8 cellular contexts compared by ENCODE assay signal in the genomic region with DNA sequence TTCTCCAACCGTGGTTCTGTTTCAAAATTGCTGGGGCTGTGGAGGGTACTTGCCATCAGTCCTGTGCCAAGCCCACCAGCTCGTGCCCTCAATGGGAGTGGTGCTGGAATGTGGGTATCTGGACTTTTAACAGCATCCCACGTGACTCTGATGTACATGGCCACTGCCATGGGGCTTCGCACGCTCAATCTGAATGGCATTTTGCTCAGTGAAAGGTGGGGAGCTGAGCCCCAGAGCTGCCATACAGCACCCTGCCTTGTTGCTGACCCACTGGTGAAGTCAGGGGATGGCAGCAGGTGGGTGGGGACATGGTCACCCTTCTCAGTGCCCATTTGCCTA. TPM values are rescaled to one million over a fixed set of nuclear protein-coding genes. Genes with fewer than 3 reads are reported as not detected.
DNase-seq lines count a peak whose midpoint lies in the region; ATAC-seq and TF ChIP-seq lines count a peak whose summit lies in the region.

No MANE protein-coding gene starts in this region.

- peaks cover 7% of the 10 kb centered on the region for H3K4me1 ChIP-seq in CD8-positive, alpha-beta T cell (ENCODE audit: insufficient read depth, low read length)
- H3K4me1 ChIP-seq in Loucy (ENCODE audit: insufficient read depth, low read length, poor library complexity, severe bottlenecking) (no peaks in the 10 kb centered on the region), endocrine pancreas (ENCODE audit: control insufficient read depth, insufficient read depth, low read length) (no peaks in the 10 kb centered on the region), ovary (ENCODE audit: insufficient read depth) (peaks cover 35% of the 10 kb centered on the region), foreskin keratinocyte (peaks cover 5% of the 10 kb centered on the region)

- peaks cover 22% of the 10 kb centered on the region for H3K27me3 Mint-ChIP-seq in CD8-positive, alpha-beta T cell (ENCODE audit: low read depth)

- no peak for TF ChIP-seq POLR2A in ovary (IDR thresholded peaks at IDR 0.05)

- H3K27ac ChIP-seq in CD8-positive, alpha-beta T cell (ENCODE audit: low read depth, low read length), result no peak overlapping the region
- peak overlapping the region; percentile 49 to 80 for H3K27ac ChIP-seq in ovary
- H3K27ac ChIP-seq in foreskin keratinocyte, result no peak overlapping the region

- peaks cover 10% of the 10 kb centered on the region for H3K4me1 Mint-ChIP-seq in CD8-positive, alpha-beta T cell (ENCODE audit: low read depth)

- H3K27ac Mint-ChIP-seq in CD8-positive, alpha-beta T cell, result no peak overlapping the region

- peak overlapping the region; percentile 50; the same call in 1 of the 2 replicates for H2AFZ ChIP-seq in Loucy (ENCODE audit: low read length)

- no peaks in the 10 kb centered on the region for H4K20me1 ChIP-seq in Loucy (ENCODE audit: insufficient read depth, low read length, poor library complexity, severe bottlenecking)

- no peaks in the 10 kb centered on the region for H3K36me3 ChIP-seq in CD8-positive, alpha-beta T cell (ENCODE audit: insufficient read depth, low read length)
- H3K36me3 ChIP-seq in Loucy (ENCODE audit: insufficient read depth, low read length) (no peaks in the 10 kb centered on the region), endocrine pancreas (ENCODE audit: control insufficient read depth, insufficient read depth, low read length) (no peaks in the 10 kb centered on the region), ovary (no peaks in the 10 kb centered on the region)

- no peaks in the 10 kb centered on the region for H3K9me3 Mint-ChIP-seq in CD8-positive, alpha-beta T cell

- ATAC-seq in CD8-positive, alpha-beta T cell, result no peak
- ATAC-seq in foreskin keratinocyte, result no peak
- ATAC-seq in GM19397 (IDR thresholded peaks at IDR 0.05; ENCODE audit: unreplicated experiment), result no peak

- H3F3A ChIP-seq in Loucy (ENCODE audit: low read depth), result no peaks in the 10 kb centered on the region

- H3K79me2 ChIP-seq in Loucy (ENCODE audit: insufficient read depth, low read length), result no peaks in the 10 kb centered on the region

- H3K9me2 ChIP-seq in Loucy (replicated peaks; ENCODE audit: low read depth, low read length), result no peaks in the 10 kb centered on the region

- no peak for TF ChIP-seq CTCF in CD8-positive, alpha-beta T cell (IDR thresholded peaks at IDR 0.05)
- TF ChIP-seq CTCF in Loucy (conservative IDR thresholded peaks at IDR 0.05; ENCODE audit: low read length), result no peak
- TF ChIP-seq CTCF in ovary (IDR thresholded peaks at IDR 0.05), result no peak
- no peak for TF ChIP-seq CTCF in foreskin keratinocyte (conservative IDR thresholded peaks at IDR 0.05)

- H3K4me3 Mint-ChIP-seq in CD8-positive, alpha-beta T cell, result peak overlapping the region; percentile 81

- DNase-seq in CD8-positive, alpha-beta T cell, result no peak
- DNase-seq in ovary (peak in 1 of 5 donors; percentile 23), SKM-1 (lab: John Stamatoyannopoulos, UW; ENCODE audit: unreplicated experiment) (no peak), foreskin keratinocyte (no peak), NCI-H2081 (lab: John Stamatoyannopoulos, UW) (no peak)

- no peak for TF ChIP-seq EP300 in ovary (IDR thresholded peaks at IDR 0.05)

- H3K4me2 ChIP-seq in Loucy (ENCODE audit: low read depth, low read length, poor library complexity, severe bottlenecking), result no peak overlapping the region

- CTCF ChIA-PET in CD8-positive, alpha-beta T cell (lab: Charles Lee), result no interaction called here

- H3K9me3 ChIP-seq in CD8-positive, alpha-beta T cell (ENCODE audit: low read length), result no peaks in the 10 kb centered on the region
- H3K9me3 ChIP-seq in Loucy (ENCODE audit: insufficient read depth, low read depth, low read length) (no peaks in the 10 kb centered on the region), endocrine pancreas (ENCODE audit: control insufficient read depth, low read length) (no peaks in the 10 kb centered on the region), ovary (no peaks in the 10 kb centered on the region)

- POLR2A ChIA-PET in CD8-positive, alpha-beta T cell (lab: Charles Lee), result no interaction called here

- intact Hi-C loops in CD8-positive, alpha-beta T cell (cut with DNase I, micrococcal nuclease), result no loop called here
- intact Hi-C loops in ovary (cut with DNase I), result no loop called here

- H3K9ac ChIP-seq in Loucy (ENCODE audit: low read depth, low read length, poor library complexity, severe bottlenecking), result no peak overlapping the region
- H3K9ac ChIP-seq in endocrine pancreas (ENCODE audit: control insufficient read depth, insufficient read depth, low read length), result no peak overlapping the region

- H3K36me3 Mint-ChIP-seq in CD8-positive, alpha-beta T cell, result no peaks in the 10 kb centered on the region

- 76 to 80% (median 78%) methylated on average over 5 of the region's 5 CpGs for WGBS in ovary, 3 donors

- peaks cover 6% of the 10 kb centered on the region for H3K27me3 ChIP-seq in CD8-positive, alpha-beta T cell (ENCODE audit: insufficient read depth, low read length)
- H3K27me3 ChIP-seq in Loucy (ENCODE audit: insufficient read depth, low read length, poor library complexity, severe bottlenecking) (no peaks in the 10 kb centered on the region), endocrine pancreas (ENCODE audit: control insufficient read depth, insufficient read depth, low read length) (no peaks in the 10 kb centered on the region), ovary (no peaks in the 10 kb centered on the region), foreskin keratinocyte (peaks cover 3% of the 10 kb centered on the region)

- H3K4me3 ChIP-seq in CD8-positive, alpha-beta T cell (ENCODE audit: low read depth, low read length), result no peak overlapping the region
- no peak overlapping the region for H3K4me3 ChIP-seq in Loucy (ENCODE audit: low read length, poor library complexity, severe bottlenecking)
- H3K4me3 ChIP-seq in endocrine pancreas (ENCODE audit: control insufficient read depth, insufficient read depth, low read length), result peak overlapping the region; percentile 19
- H3K4me3 ChIP-seq in ovary, result no peak overlapping the region

RNA-seq across cellular contexts. Expression of a gene that starts 16.6 kb away (rescaled TPM):
- total RNA-seq in CD8-positive, alpha-beta T cell, result under 1 TPM; 0.06 to 0.14 TPM
- total RNA-seq in ovary (100 to 1,000 TPM in 3 of 7 donors, 10 to 100 TPM in 3, 1 to 10 TPM in 1; 8.3 to 174 (median 70.2) TPM), foreskin keratinocyte (8.8 and 10.1 TPM in 2 replicates)
- polyA plus RNA-seq in ovary (10 to 100 TPM; 31.0 to 86.9 TPM), foreskin keratinocyte (6.9 and 7.0 TPM in 2 replicates)

RNA-seq across cellular contexts. Expression of a gene that starts 37.2 kb away (rescaled TPM):
- total RNA-seq in CD8-positive, alpha-beta T cell, result not detected
- total RNA-seq in ovary (1 to 10 TPM in 4 of 7 donors, under 1 TPM in 3; 0.36 to 2.6 (median 1.2) TPM), foreskin keratinocyte (0.34 and 0.53 TPM in 2 replicates)
- polyA plus RNA-seq in ovary (1 to 10 TPM; 1.6 to 2.7 TPM), foreskin keratinocyte (0.33 and 0.35 TPM in 2 replicates)

Comparison
In these comparisons a context has a peak if more than half of its experiments do, and no peak if none do; other contexts are left out.
1. H3K27ac ChIP-seq: peak in ovary (2 of 2); none in CD8-positive, alpha-beta T cell (single experiment) and foreskin keratinocyte (single experiment).